In the genomic region with DNA sequence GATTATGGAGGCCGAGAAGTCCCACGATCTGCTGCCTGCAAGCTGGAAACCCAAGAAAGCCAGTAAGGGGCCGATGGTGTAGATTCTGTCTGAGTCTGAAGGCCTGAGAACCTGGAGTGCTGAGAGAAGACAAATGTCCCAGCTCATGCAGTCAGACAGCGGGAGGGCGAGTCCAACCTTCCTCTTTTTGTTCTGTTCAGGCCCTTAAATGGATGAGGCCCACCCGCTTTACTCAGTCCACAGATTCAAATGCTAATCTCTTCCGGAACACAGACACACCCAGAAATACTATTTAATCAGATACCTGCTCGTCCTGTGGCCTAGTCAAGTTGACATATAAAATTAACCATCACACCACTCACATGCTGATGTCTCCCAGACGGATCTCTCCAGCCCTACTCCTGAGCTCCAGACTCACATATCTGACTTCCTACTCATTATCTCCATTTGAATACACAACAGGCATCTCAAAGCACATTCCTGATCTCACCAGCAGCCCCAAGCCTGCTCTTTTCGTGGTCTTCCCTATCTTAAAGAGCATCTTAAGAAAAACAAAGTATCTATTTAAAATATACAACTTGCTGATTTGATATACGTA, we compare ENCODE assay signal across 15 cellular contexts. TPM values are rescaled to one million over a fixed set of nuclear protein-coding genes. Genes with fewer than 3 reads are reported as not detected.
DNase-seq lines count a peak whose midpoint lies in the region; ATAC-seq, FAIRE-seq and TF ChIP-seq lines count a peak whose summit lies in the region.
"Had no signal": no experiment of that assay in that cellular context is flagged by ENCODE, and none has a peak within 500 bp of the region (broad histone marks: within the 10 kb centered on the region; RNA-seq: fewer than 3 reads in every experiment).

No MANE protein-coding gene starts in this region.

- FAIRE-seq in astrocyte (lab: Jason Lieb, UNC): no peak

- H3K27me3 ChIP-seq in HUES6 (ENCODE audit: control insufficient read depth, insufficient read depth, low read length) (no peaks in the 10 kb centered on the region), astrocyte (ENCODE audit: insufficient read depth, low read length) (no peaks in the 10 kb centered on the region)

- H3K9ac ChIP-seq in HUES6 (ENCODE audit: low read length): peak overlapping the region; percentile 81
- H3K9ac ChIP-seq in astrocyte (ENCODE audit: low read length): no peak overlapping the region

- peak; percentile 26 for DNase-seq in A172 (ENCODE audit: low spot score)
- DNase-seq in astrocyte (ENCODE audit: low read depth): peak; percentile 93
- DNase-seq in kidney tubule cell (ENCODE audit: low spot score): peak; percentile 40
- no peak for DNase-seq in effector CD4-positive, alpha-beta T cell
- DNase-seq in OCI-M2 (lab: John Stamatoyannopoulos, UW; ENCODE audit: unreplicated experiment): no peak
- DNase-seq in inferior parietal cortex (ENCODE audit: extremely low spot score): no peak
- DNase-seq: activated CD4-positive, alpha-beta T cell treated with anti-CD3 and anti-CD28 coated beads for 36 hours; activated naive CD4-positive, alpha-beta T cell treated with anti-CD3 and anti-CD28 coated beads for 36 hours; hippocampal formation; NCI-H2029 treated with DMSO at 0.1 percent for 48 hours; RPMI8226 had no signal

- TF ChIP-seq CTCF in astrocyte (IDR thresholded peaks at IDR 0.05; ENCODE audit: insufficient read depth, low read depth, low read length): no peak

- H3K4me3 Mint-ChIP-seq in astrocyte (ENCODE audit: unreplicated experiment): no peak overlapping the region
- H3K4me3 Mint-ChIP-seq: activated CD4-positive, alpha-beta T cell treated with anti-CD3 and anti-CD28 coated beads for 36 hours; activated naive CD4-positive, alpha-beta T cell treated with anti-CD3 and anti-CD28 coated beads for 36 hours; stimulated activated memory B cell treated with anti-CD40 and anti-IgM and Interleukin-4, amounts not matched to agents 10 μg/mL and 1 μg/mL and 100 μg/mL, for 72 hours had no signal

- peaks cover 28% of the 10 kb centered on the region for H4K20me1 ChIP-seq in astrocyte (ENCODE audit: insufficient read depth, low read length)

- H3K4me1 ChIP-seq in HUES6 (ENCODE audit: control insufficient read depth, insufficient read depth, low read length) (peaks cover 58% of the 10 kb centered on the region), astrocyte (ENCODE audit: insufficient read depth, low read length) (peaks cover 27% of the 10 kb centered on the region)

- no peaks in the 10 kb centered on the region for H3K27me3 Mint-ChIP-seq in astrocyte (ENCODE audit: low read depth, unreplicated experiment)
- H3K27me3 Mint-ChIP-seq: activated CD4-positive, alpha-beta T cell treated with anti-CD3 and anti-CD28 coated beads for 36 hours; stimulated activated memory B cell treated with anti-CD40 and anti-IgM and Interleukin-4, amounts not matched to agents 10 μg/mL and 1 μg/mL and 100 μg/mL, for 72 hours had no signal

- ATAC-seq in HG03039 (IDR thresholded peaks at IDR 0.05; ENCODE audit: unreplicated experiment): no peak
- ATAC-seq: activated CD4-positive, alpha-beta T cell treated with anti-CD3 and anti-CD28 coated beads for 36 hours; stimulated activated memory B cell treated with anti-CD40 and anti-IgM and Interleukin-4, amounts not matched to agents 10 μg/mL and 1 μg/mL and 100 μg/mL, for 72 hours had no signal

- peaks cover 17% of the 10 kb centered on the region for H3K36me3 Mint-ChIP-seq in astrocyte (ENCODE audit: low read depth, unreplicated experiment)

- H3K4me3 ChIP-seq in HUES6 (ENCODE audit: low read depth, low read length): no peak overlapping the region
- no peak overlapping the region for H3K4me3 ChIP-seq in astrocyte (ENCODE audit: insufficient read depth, low read depth, low read length)

- peak overlapping the region; percentile 85; the same call in 1 of the 2 replicates for H3K27ac ChIP-seq in HUES6 (ENCODE audit: low read depth, low read length)
- H3K27ac ChIP-seq in astrocyte (ENCODE audit: low read depth, low read length): no peak overlapping the region

- H3K4me2 ChIP-seq in astrocyte (ENCODE audit: low read length): peak overlapping the region; percentile 35

- H3K36me3 ChIP-seq in HUES6 (ENCODE audit: control insufficient read depth, insufficient read depth, low read length): peaks cover 13% of the 10 kb centered on the region; the same call in 1 of the 2 replicates
- peaks cover 14% of the 10 kb centered on the region for H3K36me3 ChIP-seq in astrocyte (ENCODE audit: insufficient read depth, low read length)

- peaks cover 5% of the 10 kb centered on the region for H3K79me2 ChIP-seq in astrocyte (ENCODE audit: insufficient read depth, low read length)

- no peaks in the 10 kb centered on the region for H3K9me3 Mint-ChIP-seq in astrocyte (ENCODE audit: unreplicated experiment)
- H3K9me3 Mint-ChIP-seq: activated naive CD4-positive, alpha-beta T cell treated with anti-CD3 and anti-CD28 coated beads for 36 hours had no signal

- H3K27ac Mint-ChIP-seq in astrocyte (ENCODE audit: unreplicated experiment): peak overlapping the region; percentile 3
- H3K27ac Mint-ChIP-seq: activated CD4-positive, alpha-beta T cell treated with anti-CD3 and anti-CD28 coated beads for 36 hours; activated naive CD4-positive, alpha-beta T cell treated with anti-CD3 and anti-CD28 coated beads for 36 hours had no signal

- peaks cover 16% of the 10 kb centered on the region for H3K4me1 Mint-ChIP-seq in astrocyte (ENCODE audit: low read depth, unreplicated experiment)

- H3K9me3 ChIP-seq in HUES6 (ENCODE audit: control insufficient read depth, insufficient read depth, low read depth, low read length) (peaks cover 3% of the 10 kb centered on the region; the same call in 1 of the 2 replicates), astrocyte (ENCODE audit: insufficient read depth, low read depth, low read length) (no peaks in the 10 kb centered on the region)

- no peak overlapping the region for H2AFZ ChIP-seq in astrocyte (ENCODE audit: low read depth, low read length)

RNA-seq across cellular contexts. Expression of a gene that starts 26.7 kb away (rescaled TPM):
- 15.3 and 17.8 TPM in 2 replicates for total RNA-seq in A172 (2014; rRNA removed; shearing (Covaris generic))
- total RNA-seq in astrocyte: 33.4 and 33.7 TPM in 2 replicates

RNA-seq across cellular contexts. Expression of a gene that starts 29.8 kb away (rescaled TPM):
- total RNA-seq in A172 (2014; rRNA removed; shearing (Covaris generic)): 11.8 and 15.7 TPM in 2 replicates
- total RNA-seq in astrocyte: 39.4 and 41.2 TPM in 2 replicates

RNA-seq across cellular contexts. Expression of a gene that starts 57.6 kb away (rescaled TPM):
- not detected in 2 replicates for total RNA-seq in A172 (2014; rRNA removed; shearing (Covaris generic))
- total RNA-seq in astrocyte: not detected in 2 replicates
- total RNA-seq: activated CD4-positive, alpha-beta T cell treated with anti-CD3 and anti-CD28 coated beads for 36 hours; activated naive CD4-positive, alpha-beta T cell treated with anti-CD3 and anti-CD28 coated beads for 36 hours; myocyte had no signal

Comparison
In these comparisons a context has a peak if more than half of its experiments do, and no peak if none do; other contexts are left out.
1. DNase-seq: peak in A172 (single experiment), astrocyte (single experiment) and kidney tubule cell (single experiment); none in effector CD4-positive, alpha-beta T cell (single experiment), OCI-M2 (single experiment) and inferior parietal cortex (single experiment).